2 cellular contexts compared by ENCODE assay signal in the genomic region with DNA sequence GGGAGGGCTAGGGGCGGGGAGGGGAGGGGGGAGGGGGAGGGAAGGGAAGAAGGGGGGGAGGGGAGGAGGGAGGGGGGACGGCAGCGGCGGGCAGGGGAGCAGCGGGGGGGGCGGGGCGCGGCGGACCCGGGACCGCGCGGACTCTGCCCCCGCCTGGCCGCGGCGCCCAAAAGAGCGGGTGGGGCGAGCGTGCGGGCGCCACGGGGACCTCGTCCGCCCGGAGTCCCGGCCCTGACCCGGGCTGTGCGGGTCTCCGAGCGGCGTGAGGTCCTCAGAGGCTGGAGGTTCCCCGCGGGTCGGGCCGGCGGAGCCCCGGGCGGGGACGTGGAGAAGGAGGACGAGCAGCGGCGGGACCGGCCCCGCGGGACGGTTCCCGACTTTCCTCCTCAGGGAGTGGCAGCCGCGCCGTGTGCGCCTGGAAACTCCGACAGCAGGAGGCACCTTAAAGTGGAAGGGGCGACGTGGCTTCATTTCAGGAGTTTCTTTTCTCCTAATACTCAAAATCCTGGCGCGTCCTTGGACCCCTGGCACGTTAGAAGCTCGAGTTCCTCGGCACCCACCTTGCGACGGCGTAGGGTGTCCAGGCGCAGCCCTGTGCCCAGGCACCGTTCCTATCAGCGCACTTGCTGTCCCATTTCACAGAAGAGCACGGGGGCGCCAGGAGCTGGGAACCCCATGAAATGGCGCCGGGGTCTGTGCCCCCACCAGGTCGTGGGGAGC.
TF ChIP-seq lines count a peak whose summit lies in the region.

No MANE protein-coding gene starts in this region.

TF ChIP-seq in HepG2, 621 proteins besides CTCF, POLR2A, EP300 and RAD21 (continued from another document and continues in another):
- TF ChIP-seq, protein P1, sequence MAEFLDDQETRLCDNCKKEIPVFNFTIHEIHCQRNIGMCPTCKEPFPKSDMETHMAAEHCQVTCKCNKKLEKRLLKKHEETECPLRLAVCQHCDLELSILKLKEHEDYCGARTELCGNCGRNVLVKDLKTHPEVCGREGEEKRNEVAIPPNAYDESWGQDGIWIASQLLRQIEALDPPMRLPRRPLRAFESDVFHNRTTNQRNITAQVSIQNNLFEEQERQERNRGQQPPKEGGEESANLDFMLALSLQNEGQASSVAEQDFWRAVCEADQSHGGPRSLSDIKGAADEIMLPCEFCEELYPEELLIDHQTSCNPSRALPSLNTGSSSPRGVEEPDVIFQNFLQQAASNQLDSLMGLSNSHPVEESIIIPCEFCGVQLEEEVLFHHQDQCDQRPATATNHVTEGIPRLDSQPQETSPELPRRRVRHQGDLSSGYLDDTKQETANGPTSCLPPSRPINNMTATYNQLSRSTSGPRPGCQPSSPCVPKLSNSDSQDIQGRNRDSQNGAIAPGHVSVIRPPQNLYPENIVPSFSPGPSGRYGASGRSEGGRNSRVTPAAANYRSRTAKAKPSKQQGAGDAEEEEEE (CRISPR knock-in tag; IDR thresholded peaks at IDR 0.05; ENCODE audit: borderline replicate concordance), result no peak
- TF ChIP-seq PAF1 (CRISPR knock-in tag; IDR thresholded peaks at IDR 0.05) (no peak), CCAR2 (optimal IDR thresholded peaks at IDR 0.05; ENCODE audit: low read depth, low read length) (no peak), ZNF672 (CRISPR knock-in tag; IDR thresholded peaks at IDR 0.05) (no peak)
- TF ChIP-seq, protein P2, sequence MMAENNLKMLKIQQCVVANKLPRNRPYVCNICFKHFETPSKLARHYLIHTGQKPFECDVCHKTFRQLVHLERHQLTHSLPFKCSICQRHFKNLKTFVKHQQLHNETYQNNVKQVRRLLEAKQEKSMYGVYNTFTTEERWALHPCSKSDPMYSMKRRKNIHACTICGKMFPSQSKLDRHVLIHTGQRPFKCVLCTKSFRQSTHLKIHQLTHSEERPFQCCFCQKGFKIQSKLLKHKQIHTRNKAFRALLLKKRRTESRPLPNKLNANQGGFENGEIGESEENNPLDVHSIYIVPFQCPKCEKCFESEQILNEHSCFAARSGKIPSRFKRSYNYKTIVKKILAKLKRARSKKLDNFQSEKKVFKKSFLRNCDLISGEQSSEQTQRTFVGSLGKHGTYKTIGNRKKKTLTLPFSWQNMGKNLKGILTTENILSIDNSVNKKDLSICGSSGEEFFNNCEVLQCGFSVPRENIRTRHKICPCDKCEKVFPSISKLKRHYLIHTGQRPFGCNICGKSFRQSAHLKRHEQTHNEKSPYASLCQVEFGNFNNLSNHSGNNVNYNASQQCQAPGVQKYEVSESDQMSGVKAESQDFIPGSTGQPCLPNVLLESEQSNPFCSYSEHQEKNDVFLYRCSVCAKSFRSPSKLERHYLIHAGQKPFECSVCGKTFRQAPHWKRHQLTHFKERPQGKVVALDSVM (CRISPR knock-in tag; IDR thresholded peaks at IDR 0.05), result no peak
- TF ChIP-seq, protein P3, sequence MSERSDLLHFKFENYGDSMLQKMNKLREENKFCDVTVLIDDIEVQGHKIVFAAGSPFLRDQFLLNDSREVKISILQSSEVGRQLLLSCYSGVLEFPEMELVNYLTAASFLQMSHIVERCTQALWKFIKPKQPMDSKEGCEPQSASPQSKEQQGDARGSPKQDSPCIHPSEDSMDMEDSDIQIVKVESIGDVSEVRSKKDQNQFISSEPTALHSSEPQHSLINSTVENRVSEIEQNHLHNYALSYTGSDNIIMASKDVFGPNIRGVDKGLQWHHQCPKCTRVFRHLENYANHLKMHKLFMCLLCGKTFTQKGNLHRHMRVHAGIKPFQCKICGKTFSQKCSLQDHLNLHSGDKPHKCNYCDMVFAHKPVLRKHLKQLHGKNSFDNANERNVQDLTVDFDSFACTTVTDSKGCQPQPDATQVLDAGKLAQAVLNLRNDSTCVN (CRISPR knock-in tag; IDR thresholded peaks at IDR 0.05; ENCODE audit: borderline replicate concordance), result no peak
- TF ChIP-seq, protein P4, sequence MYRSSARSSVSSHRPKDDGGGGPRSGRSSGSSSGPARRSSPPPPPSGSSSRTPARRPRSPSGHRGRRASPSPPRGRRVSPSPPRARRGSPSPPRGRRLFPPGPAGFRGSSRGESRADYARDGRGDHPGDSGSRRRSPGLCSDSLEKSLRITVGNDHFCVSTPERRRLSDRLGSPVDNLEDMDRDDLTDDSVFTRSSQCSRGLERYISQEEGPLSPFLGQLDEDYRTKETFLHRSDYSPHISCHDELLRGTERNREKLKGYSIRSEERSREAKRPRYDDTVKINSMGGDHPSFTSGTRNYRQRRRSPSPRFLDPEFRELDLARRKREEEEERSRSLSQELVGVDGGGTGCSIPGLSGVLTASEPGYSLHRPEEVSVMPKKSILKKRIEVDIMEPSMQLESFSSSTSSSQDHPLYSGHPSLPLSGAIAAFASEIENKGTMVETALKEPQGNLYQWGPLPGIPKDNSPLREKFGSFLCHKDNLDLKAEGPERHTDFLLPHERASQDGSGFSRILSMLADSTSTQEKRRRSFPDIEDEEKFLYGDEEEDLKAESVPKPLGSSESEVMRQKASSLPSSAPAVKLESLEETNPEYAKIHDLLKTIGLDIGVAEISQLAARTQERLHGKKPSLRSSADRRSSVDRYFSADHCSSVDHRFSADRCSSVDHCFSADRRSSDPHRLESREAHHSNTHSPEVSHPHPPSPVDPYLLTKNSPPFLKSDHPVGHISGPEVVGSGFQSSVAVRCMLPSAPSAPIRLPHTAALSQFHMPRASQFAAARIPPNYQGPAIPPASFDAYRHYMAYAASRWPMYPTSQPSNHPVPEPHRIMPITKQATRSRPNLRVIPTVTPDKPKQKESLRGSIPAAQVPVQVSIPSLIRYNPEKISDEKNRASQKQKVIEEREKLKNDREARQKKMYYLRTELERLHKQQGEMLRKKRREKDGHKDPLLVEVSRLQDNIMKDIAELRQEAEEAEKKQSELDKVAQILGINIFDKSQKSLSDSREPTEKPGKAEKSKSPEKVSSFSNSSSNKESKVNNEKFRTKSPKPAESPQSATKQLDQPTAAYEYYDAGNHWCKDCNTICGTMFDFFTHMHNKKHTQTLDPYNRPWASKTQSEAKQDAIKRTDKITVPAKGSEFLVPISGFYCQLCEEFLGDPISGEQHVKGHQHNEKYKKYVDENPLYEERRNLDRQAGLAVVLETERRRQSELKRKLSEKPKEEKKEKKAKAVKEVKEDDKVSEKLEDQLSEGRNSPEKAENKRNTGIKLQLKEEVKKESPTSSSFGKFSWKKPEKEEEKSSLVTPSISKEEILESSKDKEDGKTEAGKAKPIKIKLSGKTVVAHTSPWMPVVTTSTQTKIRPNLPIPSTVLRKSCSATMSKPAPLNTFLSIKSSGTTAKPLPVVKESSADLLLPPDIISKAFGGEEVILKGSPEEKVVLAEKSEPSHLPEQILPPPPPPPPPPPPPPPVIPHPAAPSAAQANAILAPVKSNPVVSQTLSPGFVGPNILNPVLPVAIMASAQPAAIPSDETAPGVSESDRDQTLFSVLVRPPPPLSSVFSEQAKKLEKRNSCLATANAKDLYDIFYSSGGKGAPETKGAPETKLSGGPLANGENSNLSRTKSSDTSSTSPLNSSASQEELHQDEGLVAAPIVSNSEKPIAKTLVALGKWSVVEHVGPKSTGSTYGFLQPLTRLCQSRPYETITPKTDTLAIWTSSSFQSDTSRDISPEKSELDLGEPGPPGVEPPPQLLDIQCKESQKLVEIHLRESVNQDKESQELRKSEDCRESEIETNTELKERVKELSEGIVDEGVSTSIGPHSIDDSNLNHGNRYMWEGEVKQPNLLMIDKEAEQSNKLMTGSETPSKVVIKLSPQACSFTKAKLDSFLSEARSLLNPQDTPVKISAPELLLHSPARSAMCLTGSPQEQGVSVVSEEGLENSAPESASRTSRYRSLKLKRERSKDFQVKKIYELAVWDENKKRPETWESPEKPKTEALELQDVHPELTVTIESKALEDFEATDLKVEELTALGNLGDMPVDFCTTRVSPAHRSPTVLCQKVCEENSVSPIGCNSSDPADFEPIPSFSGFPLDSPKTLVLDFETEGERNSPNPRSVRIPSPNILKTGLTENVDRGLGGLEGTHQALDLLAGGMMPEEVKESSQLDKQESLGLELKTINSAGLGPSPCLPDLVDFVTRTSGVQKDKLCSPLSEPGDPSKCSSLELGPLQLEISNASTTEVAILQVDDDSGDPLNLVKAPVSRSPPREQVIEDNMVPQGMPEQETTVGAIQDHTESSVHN (CRISPR knock-in tag; IDR thresholded peaks at IDR 0.05), result no peak

TF ChIP-seq in K562, 482 proteins besides CTCF, POLR2A, EP300 and RAD21 (continued from another document):
- TF ChIP-seq, protein P5, sequence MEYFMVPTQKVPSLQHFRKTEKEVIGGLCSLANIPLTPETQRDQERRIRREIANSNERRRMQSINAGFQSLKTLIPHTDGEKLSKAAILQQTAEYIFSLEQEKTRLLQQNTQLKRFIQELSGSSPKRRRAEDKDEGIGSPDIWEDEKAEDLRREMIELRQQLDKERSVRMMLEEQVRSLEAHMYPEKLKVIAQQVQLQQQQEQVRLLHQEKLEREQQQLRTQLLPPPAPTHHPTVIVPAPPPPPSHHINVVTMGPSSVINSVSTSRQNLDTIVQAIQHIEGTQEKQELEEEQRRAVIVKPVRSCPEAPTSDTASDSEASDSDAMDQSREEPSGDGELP (CRISPR knock-in tag; IDR thresholded peaks at IDR 0.05; ENCODE audit: borderline replicate concordance), result no peak
- TF ChIP-seq HNRNPK (IDR thresholded peaks at IDR 0.05; ENCODE audit: low read depth, low read length, poor library complexity, severe bottlenecking) (peak; percentile 37), ILK (tag; IDR thresholded peaks at IDR 0.05; ENCODE audit: borderline replicate concordance, low read depth) (no peak), HDAC3 (IDR thresholded peaks at IDR 0.05; ENCODE audit: borderline replicate concordance, partially characterized antibody) (no peak), TOE1 (IDR thresholded peaks at IDR 0.05; ENCODE audit: borderline replicate concordance) (no peak), TOE1 (CRISPR knock-in tag; IDR thresholded peaks at IDR 0.05; ENCODE audit: borderline replicate concordance, low read depth) (no peak), ZNF316 (IDR thresholded peaks at IDR 0.05) (no peak), CBFB (CRISPR knock-in tag; IDR thresholded peaks at IDR 0.05) (no peak), KAT8 (IDR thresholded peaks at IDR 0.05; ENCODE audit: low read depth) (no peak)
- TF ChIP-seq, protein P6, sequence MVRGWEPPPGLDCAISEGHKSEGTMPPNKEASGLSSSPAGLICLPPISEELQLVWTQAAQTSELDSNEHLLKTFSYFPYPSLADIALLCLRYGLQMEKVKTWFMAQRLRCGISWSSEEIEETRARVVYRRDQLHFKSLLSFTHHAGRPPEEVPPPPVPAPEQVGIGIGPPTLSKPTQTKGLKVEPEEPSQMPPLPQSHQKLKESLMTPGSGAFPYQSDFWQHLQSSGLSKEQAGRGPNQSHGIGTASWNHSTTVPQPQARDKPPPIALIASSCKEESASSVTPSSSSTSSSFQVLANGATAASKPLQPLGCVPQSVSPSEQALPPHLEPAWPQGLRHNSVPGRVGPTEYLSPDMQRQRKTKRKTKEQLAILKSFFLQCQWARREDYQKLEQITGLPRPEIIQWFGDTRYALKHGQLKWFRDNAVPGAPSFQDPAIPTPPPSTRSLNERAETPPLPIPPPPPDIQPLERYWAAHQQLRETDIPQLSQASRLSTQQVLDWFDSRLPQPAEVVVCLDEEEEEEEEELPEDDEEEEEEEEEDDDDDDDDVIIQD (CRISPR knock-in tag; IDR thresholded peaks at IDR 0.05), result no peak
- TF ChIP-seq, protein P7, sequence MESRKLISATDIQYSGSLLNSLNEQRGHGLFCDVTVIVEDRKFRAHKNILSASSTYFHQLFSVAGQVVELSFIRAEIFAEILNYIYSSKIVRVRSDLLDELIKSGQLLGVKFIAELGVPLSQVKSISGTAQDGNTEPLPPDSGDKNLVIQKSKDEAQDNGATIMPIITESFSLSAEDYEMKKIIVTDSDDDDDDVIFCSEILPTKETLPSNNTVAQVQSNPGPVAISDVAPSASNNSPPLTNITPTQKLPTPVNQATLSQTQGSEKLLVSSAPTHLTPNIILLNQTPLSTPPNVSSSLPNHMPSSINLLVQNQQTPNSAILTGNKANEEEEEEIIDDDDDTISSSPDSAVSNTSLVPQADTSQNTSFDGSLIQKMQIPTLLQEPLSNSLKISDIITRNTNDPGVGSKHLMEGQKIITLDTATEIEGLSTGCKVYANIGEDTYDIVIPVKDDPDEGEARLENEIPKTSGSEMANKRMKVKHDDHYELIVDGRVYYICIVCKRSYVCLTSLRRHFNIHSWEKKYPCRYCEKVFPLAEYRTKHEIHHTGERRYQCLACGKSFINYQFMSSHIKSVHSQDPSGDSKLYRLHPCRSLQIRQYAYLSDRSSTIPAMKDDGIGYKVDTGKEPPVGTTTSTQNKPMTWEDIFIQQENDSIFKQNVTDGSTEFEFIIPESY (CRISPR knock-in tag; IDR thresholded peaks at IDR 0.05), result peak; percentile 60; the same call in 1 of the 2 replicates
TF ChIP-seq in K562: peak in this region for 4.
